ENCODE assay signal across 13 cellular contexts in the genomic region with DNA sequence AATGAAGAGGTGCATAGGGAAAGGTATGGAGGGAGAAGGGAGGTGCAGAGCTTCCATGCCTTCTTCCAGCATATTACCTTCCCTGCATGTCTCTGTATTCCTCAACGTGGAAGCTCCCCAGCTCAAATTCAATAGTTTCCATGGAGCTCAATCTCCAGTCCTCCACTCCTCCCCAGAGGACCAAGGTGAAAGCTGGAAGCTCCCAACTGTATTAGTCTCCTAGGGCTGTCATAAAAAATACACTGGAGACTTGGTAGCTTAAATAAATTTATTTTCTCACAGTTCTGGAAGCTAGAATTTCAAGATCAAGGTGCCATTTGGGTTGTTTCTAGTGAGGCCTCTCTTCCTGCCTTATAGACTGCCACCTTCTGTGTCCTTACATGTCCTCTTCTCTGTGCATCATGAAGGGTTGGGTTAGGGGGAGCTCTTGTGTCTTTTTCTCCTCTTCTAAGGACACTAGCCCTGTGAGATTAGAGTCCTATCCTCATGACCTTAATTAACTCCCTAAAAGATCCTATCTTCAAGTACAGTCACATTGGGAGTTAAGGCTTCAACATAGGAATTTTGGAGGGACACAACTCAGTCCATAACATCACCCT. TPM values are rescaled to one million over a fixed set of nuclear protein-coding genes. Genes with fewer than 3 reads are reported as not detected.
"Had no signal": no experiment of that assay in that cellular context is flagged by ENCODE, and none has a peak within 500 bp of the region (broad histone marks: within the 10 kb centered on the region; RNA-seq: fewer than 3 reads in every experiment).

No MANE protein-coding gene starts in this region.

- H3K36me3 ChIP-seq: left lung had no signal

- H3K4me1 ChIP-seq: heart left ventricle, left lung, upper lobe of left lung had no signal

- H3K9me3 ChIP-seq: heart left ventricle, left lung, sigmoid colon, upper lobe of left lung had no signal

- H3K4me3 ChIP-seq: cardiac muscle cell, heart left ventricle, left lung, sigmoid colon, upper lobe of left lung had no signal

- H3K4me3 Mint-ChIP-seq: activated CD4-positive, alpha-beta T cell treated with anti-CD3 and anti-CD28 coated beads for 36 hours; activated CD8-positive, alpha-beta T cell treated with anti-CD3 and anti-CD28 coated beads for 36 hours; activated naive CD4-positive, alpha-beta T cell treated with anti-CD3 and anti-CD28 coated beads for 36 hours had no signal

- H3K27ac ChIP-seq: cardiac muscle cell, heart left ventricle, left lung, sigmoid colon, upper lobe of left lung had no signal

- H3K9me3 Mint-ChIP-seq: activated CD8-positive, alpha-beta T cell treated with anti-CD3 and anti-CD28 coated beads for 36 hours; activated naive CD4-positive, alpha-beta T cell treated with anti-CD3 and anti-CD28 coated beads for 36 hours had no signal

- H3K27ac Mint-ChIP-seq: activated CD4-positive, alpha-beta T cell treated with anti-CD3 and anti-CD28 coated beads for 36 hours; activated CD8-positive, alpha-beta T cell treated with anti-CD3 and anti-CD28 coated beads for 36 hours; activated naive CD4-positive, alpha-beta T cell treated with anti-CD3 and anti-CD28 coated beads for 36 hours had no signal

- ATAC-seq: activated CD4-positive, alpha-beta T cell treated with anti-CD3 and anti-CD28 coated beads for 36 hours; activated CD8-positive, alpha-beta T cell treated with anti-CD3 and anti-CD28 coated beads for 36 hours; heart left ventricle; left lung had no signal

- H3K27me3 Mint-ChIP-seq: activated CD4-positive, alpha-beta T cell treated with anti-CD3 and anti-CD28 coated beads for 36 hours; activated CD8-positive, alpha-beta T cell treated with anti-CD3 and anti-CD28 coated beads for 36 hours had no signal

- H3K27me3 ChIP-seq: cardiac muscle cell, heart left ventricle, left lung, sigmoid colon, upper lobe of left lung had no signal

- DNase-seq: activated CD4-positive, alpha-beta T cell treated with anti-CD3 and anti-CD28 coated beads for 36 hours; activated CD8-positive, alpha-beta memory T cell treated with anti-CD3 and anti-CD28 coated beads, Interleukin-2, amount 50 U/mL, for 48 hours; activated CD8-positive, alpha-beta T cell treated with anti-CD3 and anti-CD28 coated beads for 36 hours; activated naive CD4-positive, alpha-beta T cell treated with anti-CD3 and anti-CD28 coated beads for 36 hours; foreskin melanocyte; heart left ventricle; left lung; sigmoid colon; stimulated activated CD4-positive, alpha-beta T cell treated with anti-CD3 and anti-CD28 coated beads, Interleukin-12 subunit alpha, Interleukin-12 subunit beta, amount 100 ng/mL, for 4 hours; stimulated activated naive CD4-positive, alpha-beta T cell; substantia nigra; upper lobe of left lung had no signal

RNA-seq across cellular contexts. Expression of gene MSH4, which starts 32.5 kb away (rescaled TPM):
- polyA plus RNA-seq: cardiac muscle cell had no signal
